In the genomic region with DNA sequence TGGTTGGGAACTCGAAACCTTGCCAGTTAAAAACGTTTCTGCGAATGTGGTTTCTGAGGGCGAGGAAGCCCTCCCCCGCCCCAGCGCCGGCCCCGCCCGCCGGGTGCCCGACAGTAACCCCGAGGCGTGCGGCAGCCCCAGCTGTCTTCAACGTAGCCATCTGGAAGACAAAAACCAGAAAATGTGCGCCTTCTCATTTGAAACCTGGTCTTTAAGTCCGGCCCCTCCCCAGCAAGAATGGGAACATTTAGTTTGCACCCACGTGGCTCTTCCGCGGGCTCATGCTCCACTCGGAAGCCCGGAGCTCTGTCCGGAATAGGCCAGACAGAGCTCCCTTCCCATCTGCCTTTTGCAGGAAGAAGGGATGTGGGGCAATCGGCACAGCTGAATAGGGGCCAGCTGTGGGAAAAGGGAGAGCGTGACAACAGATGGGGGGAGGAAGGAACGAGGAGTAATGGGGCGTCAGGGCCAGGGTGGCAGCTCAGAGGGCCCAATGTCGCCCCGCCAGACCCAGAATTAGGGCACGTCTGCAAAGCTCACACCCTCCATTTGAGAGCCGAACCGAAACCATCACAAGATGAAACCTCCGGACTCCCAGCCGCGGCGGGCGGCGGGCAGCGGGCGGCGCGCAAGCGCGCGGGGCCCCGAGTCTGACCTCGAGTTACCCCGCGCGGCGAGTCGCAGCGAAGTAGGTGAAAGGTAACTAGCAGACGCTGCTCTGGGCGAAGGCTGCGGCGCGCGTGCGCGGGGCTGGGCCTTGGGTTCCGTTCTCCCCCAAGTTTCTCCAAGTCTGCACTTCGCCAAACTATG, we compare ENCODE assay signal across 8 cellular contexts.
DNase-seq lines count a peak whose midpoint lies in the region; ATAC-seq and TF ChIP-seq lines count a peak whose summit lies in the region.

No MANE protein-coding gene starts in this region.

- DNase-seq in Calu3 (peak; percentile 56), HuH-7 (ENCODE audit: low spot score) (peak; percentile 82), RKO (ENCODE audit: low spot score) (peak; percentile 94), fibroblast of gingiva (ENCODE audit: low read depth) (peak; percentile 84), naive B cell (peak; percentile 90)
- peak; percentile 79 for DNase-seq in activated T-helper 1 cell treated with anti-CD3 and anti-CD28 coated beads, Interleukin-12 subunit alpha, Interleukin-12 subunit beta, Interleukin-2, Interleukin-4 antibody, amounts not matched to agents 30 ng/mL and 10 ng/mL and 1 ng/mL, durations not matched to agents 14 hours and 24 hours and 36 hours (ENCODE audit: low spot score)
- DNase-seq in stimulated activated effector memory CD8-positive, alpha-beta T cell treated with anti-CD3 and anti-CD28 coated beads, Interleukin-12 subunit alpha, Interleukin-12 subunit beta, amount 100 ng/mL, for 72 hours (ENCODE audit: low spot score in 2 of 2): peak; percentile 64 to 91

- H3K27ac Mint-ChIP-seq in Calu3 (ENCODE audit: unreplicated experiment) (no peak overlapping the region), naive B cell (peak overlapping the region; percentile 92 to 99 (median 96))
- peak overlapping the region; percentile 74 for H3K27ac Mint-ChIP-seq in activated T-helper 1 cell treated with anti-CD3 and anti-CD28 coated beads, Interleukin-12 subunit alpha, Interleukin-12 subunit beta, Interleukin-2, Interleukin-4 antibody, amounts not matched to agents 30 ng/mL and 10 ng/mL and 1 ng/mL, durations not matched to agents 14 hours and 24 hours and 36 hours
- H3K27ac Mint-ChIP-seq in stimulated activated effector memory CD8-positive, alpha-beta T cell treated with anti-CD3 and anti-CD28 coated beads, Interleukin-12 subunit alpha, Interleukin-12 subunit beta, amount 100 ng/mL, for 72 hours: peak overlapping the region; percentile 89

- H3K4me1 Mint-ChIP-seq in Calu3 (ENCODE audit: low read depth, unreplicated experiment) (no peaks in the 10 kb centered on the region), naive B cell (peaks cover 28 to 32% (median 29%) of the 10 kb centered on the region in 3 donors)
- peaks cover 44% of the 10 kb centered on the region for H3K4me1 Mint-ChIP-seq in activated T-helper 1 cell treated with anti-CD3 and anti-CD28 coated beads, Interleukin-12 subunit alpha, Interleukin-12 subunit beta, Interleukin-2, Interleukin-4 antibody, amounts not matched to agents 30 ng/mL and 10 ng/mL and 1 ng/mL, durations not matched to agents 14 hours and 24 hours and 36 hours (ENCODE audit: low read depth)
- peaks cover 37% of the 10 kb centered on the region for H3K4me1 Mint-ChIP-seq in stimulated activated effector memory CD8-positive, alpha-beta T cell treated with anti-CD3 and anti-CD28 coated beads, Interleukin-12 subunit alpha, Interleukin-12 subunit beta, amount 100 ng/mL, for 72 hours

- H3K27me3 Mint-ChIP-seq in Calu3 (ENCODE audit: unreplicated experiment) (no peaks in the 10 kb centered on the region), naive B cell (peaks cover 0 to 8% (median 4%) of the 10 kb centered on the region in 3 donors)
- H3K27me3 Mint-ChIP-seq in activated T-helper 1 cell treated with anti-CD3 and anti-CD28 coated beads, Interleukin-12 subunit alpha, Interleukin-12 subunit beta, Interleukin-2, Interleukin-4 antibody, amounts not matched to agents 30 ng/mL and 10 ng/mL and 1 ng/mL, durations not matched to agents 14 hours and 24 hours and 36 hours (ENCODE audit: insufficient read depth): peaks cover 29% of the 10 kb centered on the region

- H3K9me3 Mint-ChIP-seq in Calu3 (ENCODE audit: low read depth, unreplicated experiment) (no peaks in the 10 kb centered on the region), naive B cell (no peaks in the 10 kb centered on the region)
- H3K9me3 Mint-ChIP-seq in activated T-helper 1 cell treated with anti-CD3 and anti-CD28 coated beads, Interleukin-12 subunit alpha, Interleukin-12 subunit beta, Interleukin-2, Interleukin-4 antibody, amounts not matched to agents 30 ng/mL and 10 ng/mL and 1 ng/mL, durations not matched to agents 14 hours and 24 hours and 36 hours: no peaks in the 10 kb centered on the region
- no peaks in the 10 kb centered on the region for H3K9me3 Mint-ChIP-seq in stimulated activated effector memory CD8-positive, alpha-beta T cell treated with anti-CD3 and anti-CD28 coated beads, Interleukin-12 subunit alpha, Interleukin-12 subunit beta, amount 100 ng/mL, for 72 hours

- CTCF ChIA-PET in Calu3 (lab: Charles Lee): interaction anchor here (0.6 kb wide), 1 partner anchor 113 kb away, joined by 3 read pairs; no protein-coding TSS in a partner anchor

- intact Hi-C loops in Calu3 (cut with micrococcal nuclease; ENCODE audit: unreplicated experiment): no loop called here
- intact Hi-C loops in activated T-helper 1 cell treated with anti-CD3 and anti-CD28 coated beads, Interleukin-12 subunit alpha, Interleukin-12 subunit beta, Interleukin-2, Interleukin-4 antibody, amounts not matched to agents 30 ng/mL and 10 ng/mL and 1 ng/mL, durations not matched to agents 14 hours and 24 hours and 36 hours (cut with micrococcal nuclease): loop anchor here (1.0 to 10.0 kb wide), 12 partner anchors 16 to 703 kb away; partner anchors contain the start of genes SLC44A1 and TMEM38B

- H3K4me3 Mint-ChIP-seq in Calu3 (ENCODE audit: low read depth, unreplicated experiment) (peak overlapping the region; percentile 73), naive B cell (peak overlapping the region; percentile 90 to 97 (median 92))
- peak overlapping the region; percentile 84 for H3K4me3 Mint-ChIP-seq in activated T-helper 1 cell treated with anti-CD3 and anti-CD28 coated beads, Interleukin-12 subunit alpha, Interleukin-12 subunit beta, Interleukin-2, Interleukin-4 antibody, amounts not matched to agents 30 ng/mL and 10 ng/mL and 1 ng/mL, durations not matched to agents 14 hours and 24 hours and 36 hours
- H3K4me3 Mint-ChIP-seq in stimulated activated effector memory CD8-positive, alpha-beta T cell treated with anti-CD3 and anti-CD28 coated beads, Interleukin-12 subunit alpha, Interleukin-12 subunit beta, amount 100 ng/mL, for 72 hours: peak overlapping the region; percentile 82

- BruUV-seq in Calu3 (replicated peaks; lab: Mats Ljungman, UMichigan): no TSS peak

- no peak for TF ChIP-seq CTCF in Calu3 (IDR thresholded peaks at IDR 0.05; ENCODE audit: unreplicated experiment)

- ATAC-seq in GM21515 (IDR thresholded peaks at IDR 0.05; ENCODE audit: unreplicated experiment): peak; percentile 91
- peak; percentile 80 to 82 for ATAC-seq in naive B cell (ENCODE audit: low read depth in 2 of 2)
- peak; percentile 88 for ATAC-seq in stimulated activated effector memory CD8-positive, alpha-beta T cell treated with anti-CD3 and anti-CD28 coated beads, Interleukin-12 subunit alpha, Interleukin-12 subunit beta, amount 100 ng/mL, for 72 hours

- H3K36me3 Mint-ChIP-seq in Calu3 (ENCODE audit: insufficient read depth, unreplicated experiment) (peaks cover 9% of the 10 kb centered on the region), naive B cell (no peaks in the 10 kb centered on the region)
- peaks cover 2% of the 10 kb centered on the region for H3K36me3 Mint-ChIP-seq in activated T-helper 1 cell treated with anti-CD3 and anti-CD28 coated beads, Interleukin-12 subunit alpha, Interleukin-12 subunit beta, Interleukin-2, Interleukin-4 antibody, amounts not matched to agents 30 ng/mL and 10 ng/mL and 1 ng/mL, durations not matched to agents 14 hours and 24 hours and 36 hours (ENCODE audit: low read depth)
- no peaks in the 10 kb centered on the region for H3K36me3 Mint-ChIP-seq in stimulated activated effector memory CD8-positive, alpha-beta T cell treated with anti-CD3 and anti-CD28 coated beads, Interleukin-12 subunit alpha, Interleukin-12 subunit beta, amount 100 ng/mL, for 72 hours

Comparison
In these comparisons a context has a peak if more than half of its experiments do, and no peak if none do; other contexts are left out.
1. Peak in every context shown above with its lines: DNase-seq and ATAC-seq.